23 cellular contexts compared by ENCODE assay signal in genomic region chr1:20617157-20617487, GRCh38. TPM values are rescaled to one million over a fixed set of nuclear protein-coding genes. Genes with fewer than 3 reads are reported as not detected.
"Had no signal": no experiment of that assay in that cellular context is flagged by ENCODE, and none has a peak within 500 bp of the region (broad histone marks: within the 10 kb centered on the region; RNA-seq: fewer than 3 reads in every experiment).

No MANE protein-coding gene starts in this region.

- H3K36me3 ChIP-seq: esophagus muscularis mucosa, pancreas, suprapubic skin, vagina had no signal

- H3K4me1 ChIP-seq: pancreas had no signal

- H3K27me3 ChIP-seq: esophagus muscularis mucosa, foreskin keratinocyte, pancreas, suprapubic skin, vagina had no signal

- H3K4me2 ChIP-seq: smooth muscle cell had no signal

- DNase-seq: dermis blood vessel endothelial cell; effector memory CD4-positive, alpha-beta T cell; foreskin keratinocyte; hypothalamus; immature natural killer cell; islet precursor cell; natural killer cell; pancreas; retina; stimulated activated CD4-positive, alpha-beta T cell treated with anti-CD3 and anti-CD28 coated beads, Interleukin-12 subunit alpha, Interleukin-12 subunit beta, amount 100 ng/mL, for 4 hours; stimulated activated CD4-positive, alpha-beta T cell treated with anti-CD3 and anti-CD28 coated beads, Interleukin-1b, Interleukin-23, amount 100 ng/mL, for 48 hours; stimulated activated CD4-positive, alpha-beta T cell treated with anti-CD3 and anti-CD28 coated beads, Interleukin-4, amount 100 ng/mL, for 1 hour; stimulated activated CD8-positive, alpha-beta memory T cell treated with anti-CD3 and anti-CD28 coated beads, Interleukin-4, amount 100 ng/mL, for 48 hours; stimulated activated naive CD4-positive, alpha-beta T cell; stimulated activated naive CD8-positive, alpha-beta T cell treated with anti-CD3 and anti-CD28 coated beads, Interleukin-15, amount 100 ng/mL, for 72 hours had no signal

- H3K9me3 ChIP-seq: esophagus muscularis mucosa, pancreas, suprapubic skin, vagina had no signal

- FAIRE-seq: endothelial cell of umbilical vein, pancreas had no signal

- H3K4me3 ChIP-seq: lung, pancreas, smooth muscle cell, suprapubic skin, vagina had no signal

- H3K27ac ChIP-seq: foreskin keratinocyte, pancreas, suprapubic skin, vagina had no signal

- ATAC-seq: foreskin keratinocyte; natural killer cell; pancreas; sciatic nerve; stimulated activated naive CD8-positive, alpha-beta T cell treated with anti-CD3 and anti-CD28 coated beads, Interleukin-15, amount 100 ng/mL, for 72 hours had no signal

RNA-seq across cellular contexts. Expression of gene CDA, which starts 28.2 kb away (rescaled TPM):
- polyA plus RNA-seq: neural cell had no signal
